ENCODE assay signal across 1 cellular context in genomic region chr22:31561238-31561887, GRCh38.
TF ChIP-seq lines count a peak whose summit lies in the region.

No MANE protein-coding gene starts in this region.

TF ChIP-seq in HepG2, 621 proteins besides CTCF, POLR2A, EP300 and RAD21 (continued from another document and continues in another):
- TF ChIP-seq ZNF576 (CRISPR knock-in tag; IDR thresholded peaks at IDR 0.05) (no peak), CBX2 (IDR thresholded peaks at IDR 0.05; ENCODE audit: low read depth, low read length) (no peak), CBX2 (CRISPR knock-in tag; IDR thresholded peaks at IDR 0.05; ENCODE audit: low read depth) (no peak), THYN1 (CRISPR knock-in tag; IDR thresholded peaks at IDR 0.05; ENCODE audit: borderline replicate concordance, low read depth) (no peak), ONECUT2 (CRISPR knock-in tag; IDR thresholded peaks at IDR 0.05) (no peak), ZBED4 (CRISPR knock-in tag; IDR thresholded peaks at IDR 0.05; ENCODE audit: borderline replicate concordance) (no peak), JUND (CRISPR knock-in tag; IDR thresholded peaks at IDR 0.05) (no peak), MYNN (CRISPR knock-in tag; IDR thresholded peaks at IDR 0.05; ENCODE audit: low read depth) (no peak), ZNF772 (CRISPR knock-in tag; IDR thresholded peaks at IDR 0.05) (0 out of 2 replicates have a peak, but pooled peaks have one; percentile 30), ZNF235 (CRISPR knock-in tag; IDR thresholded peaks at IDR 0.05; ENCODE audit: borderline replicate concordance) (no peak), NONO (IDR thresholded peaks at IDR 0.05) (no peak), NONO (CRISPR knock-in tag; conservative IDR thresholded peaks at IDR 0.05) (no peak), MAFG (CRISPR knock-in tag; IDR thresholded peaks at IDR 0.05) (no peak), FOXP4 (CRISPR knock-in tag; IDR thresholded peaks at IDR 0.05) (no peak), ZBTB39 (CRISPR knock-in tag; IDR thresholded peaks at IDR 0.05) (no peak), ZNF800 (CRISPR knock-in tag; IDR thresholded peaks at IDR 0.05) (no peak), ZNF660 (CRISPR knock-in tag; IDR thresholded peaks at IDR 0.05; ENCODE audit: borderline replicate concordance, low read depth) (no peak), SRSF1 (optimal IDR thresholded peaks at IDR 0.05; ENCODE audit: low read depth, low read length) (no peak), SIX4 (CRISPR knock-in tag; IDR thresholded peaks at IDR 0.05) (no peak), EZH2 (conservative IDR thresholded peaks at IDR 0.05; ENCODE audit: low read depth, low read length) (no peak), ZBTB44 (CRISPR knock-in tag; IDR thresholded peaks at IDR 0.05) (no peak), ZNF761 (CRISPR knock-in tag; conservative IDR thresholded peaks at IDR 0.05) (no peak), BRCA1 (CRISPR knock-in tag; IDR thresholded peaks at IDR 0.05) (no peak), BCL6 (CRISPR knock-in tag; IDR thresholded peaks at IDR 0.05) (no peak), PHB2 (IDR thresholded peaks at IDR 0.05; ENCODE audit: partially characterized antibody) (no peak), HIVEP1 (CRISPR knock-in tag; IDR thresholded peaks at IDR 0.05) (no peak), FOXK1 (CRISPR knock-in tag; IDR thresholded peaks at IDR 0.05; ENCODE audit: borderline replicate concordance, low read depth) (no peak), CREM (IDR thresholded peaks at IDR 0.05) (no peak), CREM (CRISPR knock-in tag; IDR thresholded peaks at IDR 0.05) (no peak), ZNF10 (CRISPR knock-in tag; IDR thresholded peaks at IDR 0.05; ENCODE audit: borderline replicate concordance, low read depth) (no peak), ARID5B (CRISPR knock-in tag; IDR thresholded peaks at IDR 0.05) (peak; percentile 47; the same call in 1 of the 2 replicates), ZNF570 (CRISPR knock-in tag; IDR thresholded peaks at IDR 0.05; ENCODE audit: borderline replicate concordance) (no peak), ZNF574 (CRISPR knock-in tag; IDR thresholded peaks at IDR 0.05) (0 out of 2 replicates have a peak, but pooled peaks have one; percentile 20), HNRNPUL1 (IDR thresholded peaks at IDR 0.05; ENCODE audit: low read depth, low read length) (no peak), ZNF251 (CRISPR knock-in tag; IDR thresholded peaks at IDR 0.05) (no peak), KDM3A (CRISPR knock-in tag; IDR thresholded peaks at IDR 0.05; ENCODE audit: low read depth) (no peak), ZMYM4 (CRISPR knock-in tag; IDR thresholded peaks at IDR 0.05) (peak; percentile 53; the same call in 1 of the 2 replicates), ZNF280D (CRISPR knock-in tag; IDR thresholded peaks at IDR 0.05) (no peak), TBP (CRISPR knock-in tag; IDR thresholded peaks at IDR 0.05) (no peak), DR1 (CRISPR knock-in tag; IDR thresholded peaks at IDR 0.05) (no peak), KDM5A (IDR thresholded peaks at IDR 0.05; ENCODE audit: borderline replicate concordance, low read length) (no peak)
